2 cellular contexts compared by ENCODE assay signal in the genomic region with DNA sequence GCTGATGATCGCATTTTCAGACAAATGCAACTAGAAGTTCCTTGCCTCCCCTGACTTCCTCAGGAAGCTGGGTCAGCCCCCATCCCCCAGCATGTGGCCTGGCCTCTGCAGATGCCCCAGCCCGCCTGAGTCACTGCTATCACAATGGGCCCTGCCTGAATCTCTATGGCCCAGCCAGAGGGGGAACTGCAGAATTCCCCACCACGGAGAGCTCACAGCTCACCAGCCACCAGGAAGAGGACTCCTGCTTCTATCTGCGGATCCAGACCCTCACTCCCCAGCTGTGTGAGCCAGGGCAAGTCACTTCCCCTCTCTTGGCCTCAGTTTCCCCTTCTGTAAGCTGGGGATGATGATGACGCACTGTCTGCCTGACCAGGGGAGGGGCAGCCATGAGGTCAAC.
TF ChIP-seq lines count a peak whose summit lies in the region.

No MANE protein-coding gene starts in this region.

TF ChIP-seq in liver, 16 proteins besides CTCF, POLR2A, EP300 and RAD21:
- TF ChIP-seq NR2F2 (IDR thresholded peaks at IDR 0.05) (peak; percentile 84), RXRA (IDR thresholded peaks at IDR 0.05) (peak in 1 of 2 donors; percentile 16), HNF4G (IDR thresholded peaks at IDR 0.05) (no peak)

TF ChIP-seq in HepG2, 621 proteins besides CTCF, POLR2A, EP300 and RAD21:
- no peak for TF ChIP-seq ZC3H4 (CRISPR knock-in tag; IDR thresholded peaks at IDR 0.05; ENCODE audit: borderline replicate concordance)
- no peak for TF ChIP-seq CENPT (CRISPR knock-in tag; IDR thresholded peaks at IDR 0.05; ENCODE audit: low read depth)
- TF ChIP-seq, protein P1, sequence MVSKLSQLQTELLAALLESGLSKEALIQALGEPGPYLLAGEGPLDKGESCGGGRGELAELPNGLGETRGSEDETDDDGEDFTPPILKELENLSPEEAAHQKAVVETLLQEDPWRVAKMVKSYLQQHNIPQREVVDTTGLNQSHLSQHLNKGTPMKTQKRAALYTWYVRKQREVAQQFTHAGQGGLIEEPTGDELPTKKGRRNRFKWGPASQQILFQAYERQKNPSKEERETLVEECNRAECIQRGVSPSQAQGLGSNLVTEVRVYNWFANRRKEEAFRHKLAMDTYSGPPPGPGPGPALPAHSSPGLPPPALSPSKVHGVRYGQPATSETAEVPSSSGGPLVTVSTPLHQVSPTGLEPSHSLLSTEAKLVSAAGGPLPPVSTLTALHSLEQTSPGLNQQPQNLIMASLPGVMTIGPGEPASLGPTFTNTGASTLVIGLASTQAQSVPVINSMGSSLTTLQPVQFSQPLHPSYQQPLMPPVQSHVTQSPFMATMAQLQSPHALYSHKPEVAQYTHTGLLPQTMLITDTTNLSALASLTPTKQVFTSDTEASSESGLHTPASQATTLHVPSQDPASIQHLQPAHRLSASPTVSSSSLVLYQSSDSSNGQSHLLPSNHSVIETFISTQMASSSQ (IDR thresholded peaks at IDR 0.05; ENCODE audit: low read depth), result no peak
- TF ChIP-seq, protein P1 (CRISPR knock-in tag; IDR thresholded peaks at IDR 0.05; ENCODE audit: borderline replicate concordance), result no peak
- TF ChIP-seq ZNF556 (CRISPR knock-in tag; IDR thresholded peaks at IDR 0.05; ENCODE audit: borderline replicate concordance), result no peak
- no peak for TF ChIP-seq ZNF501 (CRISPR knock-in tag; IDR thresholded peaks at IDR 0.05)
- no peak for TF ChIP-seq RNF2 (conservative IDR thresholded peaks at IDR 0.05; ENCODE audit: low read depth)
- no peak for TF ChIP-seq NPAS2 (CRISPR knock-in tag; IDR thresholded peaks at IDR 0.05; ENCODE audit: borderline replicate concordance)
- no peak for TF ChIP-seq CAMTA2 (CRISPR knock-in tag; IDR thresholded peaks at IDR 0.05; ENCODE audit: borderline replicate concordance)
- TF ChIP-seq MYNN (CRISPR knock-in tag; IDR thresholded peaks at IDR 0.05; ENCODE audit: low read depth), result no peak
- no peak for TF ChIP-seq PRMT3 (CRISPR knock-in tag; IDR thresholded peaks at IDR 0.05; ENCODE audit: borderline replicate concordance, low read depth)
- no peak for TF ChIP-seq MAFF (IDR thresholded peaks at IDR 0.05; ENCODE audit: low read depth, low read length)
- TF ChIP-seq ZNF709 (CRISPR knock-in tag; IDR thresholded peaks at IDR 0.05), result no peak
- no peak for TF ChIP-seq ZFP82 (CRISPR knock-in tag; IDR thresholded peaks at IDR 0.05; ENCODE audit: borderline replicate concordance)
- TF ChIP-seq NFYB (CRISPR knock-in tag; IDR thresholded peaks at IDR 0.05), result no peak
- no peak for TF ChIP-seq TBP (CRISPR knock-in tag; IDR thresholded peaks at IDR 0.05)
- no peak for TF ChIP-seq ZBTB37 (CRISPR knock-in tag; IDR thresholded peaks at IDR 0.05)
